ENCODE assay signal across 22 cellular contexts in the genomic region with DNA sequence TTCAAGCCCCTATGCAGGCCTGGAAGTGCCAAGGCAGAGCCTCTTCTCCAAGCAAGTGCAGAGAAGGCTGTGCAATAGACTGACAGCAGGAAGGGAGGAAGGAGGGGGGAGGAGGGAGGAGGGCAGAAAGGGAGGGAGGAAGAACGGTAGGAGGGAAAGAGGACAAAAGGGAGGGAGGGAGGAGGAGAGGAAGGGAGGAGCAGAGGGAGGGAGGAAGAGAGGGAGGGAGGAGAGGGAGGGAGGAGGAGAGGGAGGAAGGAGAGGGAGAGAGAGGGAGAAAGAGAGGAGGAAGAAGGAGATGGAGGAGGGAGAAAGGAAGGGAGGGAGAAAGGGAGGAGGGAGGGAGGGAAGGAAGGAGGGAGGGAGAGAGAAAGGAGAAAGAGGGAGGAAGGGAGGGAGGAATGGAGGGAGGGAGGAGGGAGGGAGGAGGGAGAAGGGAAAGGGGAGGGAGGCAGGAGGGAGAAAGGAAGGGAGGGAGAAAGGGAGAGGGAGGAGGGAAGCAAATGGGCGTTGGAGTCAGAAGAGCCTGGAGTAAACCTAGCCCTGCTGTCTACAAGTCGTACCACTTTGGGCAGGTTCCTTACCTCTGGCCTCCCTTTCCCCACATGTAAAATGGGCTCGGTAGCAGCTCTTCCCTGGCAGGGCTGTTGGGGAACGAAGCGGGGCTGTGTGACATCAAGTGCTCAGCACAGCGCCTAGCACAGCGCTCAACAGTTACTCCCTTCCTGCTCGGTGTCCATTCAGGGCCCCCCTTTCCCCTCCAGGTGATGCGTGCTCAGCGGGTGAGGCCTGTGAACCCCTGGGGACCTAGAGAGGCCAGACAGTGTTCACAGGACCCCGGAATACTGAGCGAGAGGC.
DNase-seq lines count a peak whose midpoint lies in the region; ATAC-seq and TF ChIP-seq lines count a peak whose summit lies in the region.
"Had no signal": no experiment of that assay in that cellular context is flagged by ENCODE, and none has a peak within 500 bp of the region (broad histone marks: within the 10 kb centered on the region; RNA-seq: fewer than 3 reads in every experiment).

No MANE protein-coding gene starts in this region.

- H2AFZ ChIP-seq in HCT116 (ENCODE audit: low read depth, low read length, poor library complexity, severe bottlenecking) = no peak overlapping the region

- CTCF ChIA-PET in HCT116 (lab: Charles Lee) = no interaction called here
- CTCF ChIA-PET in WTC11 (lab: Charles Lee) = interaction anchor here (0.6 to 3.1 kb wide), 6 partner anchors 18 to 1967 kb away, joined by 3 to 56 read pairs (median 14); no protein-coding TSS in a partner anchor

- H3K9ac ChIP-seq in HCT116 (ENCODE audit: low read length) = no peak overlapping the region

- H3K4me3 Mint-ChIP-seq in WTC11 = no peak overlapping the region
- H3K4me3 Mint-ChIP-seq in effector memory CD8-positive, alpha-beta T cell = no peak overlapping the region
- H3K4me3 Mint-ChIP-seq: naive thymus-derived CD8-positive, alpha-beta T cell had no signal

- no peak overlapping the region for H3K27ac ChIP-seq in HCT116 (ENCODE audit: low read depth, low read length)
- H3K27ac ChIP-seq: ovary had no signal

- DNase-seq in NCI-H510A treated with DMSO at 0.1 percent for 48 hours (lab: John Stamatoyannopoulos, UW) = peak; percentile 22
- no peak for DNase-seq in NCI-H510A (lab: John Stamatoyannopoulos, UW)
- no peak for DNase-seq in HCT116 (ENCODE audit: low read depth, low spot score)
- no peak for DNase-seq in WTC11 (ENCODE audit: low spot score)
- peak; percentile 75 for DNase-seq in mesenteric fat pad (ENCODE audit: low spot score)
- DNase-seq in effector memory CD8-positive, alpha-beta T cell = no peak
- no peak for DNase-seq in iPS-NIHi11 (ENCODE audit: low spot score)
- DNase-seq: activated CD4-positive, alpha-beta T cell treated with anti-CD3 and anti-CD28 coated beads for 4 hours; C1 segment of cervical spinal cord; DMS53; GOT3; hypothalamus; KG1; left ventricle myocardium superior; MG63; midbrain; NCI-H446; ovary; stimulated activated CD4-positive, alpha-beta T cell treated with anti-CD3 and anti-CD28 coated beads, Interleukin-4, amount 100 ng/mL, for 1 hour had no signal

- no peak overlapping the region for H3K4me2 ChIP-seq in HCT116 (ENCODE audit: low read length)

- POLR2A ChIA-PET in HCT116 (lab: Charles Lee) = no interaction called here
- POLR2A ChIA-PET in WTC11 (lab: Charles Lee) = no interaction called here

- H3K27ac Mint-ChIP-seq in WTC11 = no peak overlapping the region
- H3K27ac Mint-ChIP-seq in effector memory CD8-positive, alpha-beta T cell = no peak overlapping the region
- H3K27ac Mint-ChIP-seq: naive thymus-derived CD8-positive, alpha-beta T cell had no signal

- no peaks in the 10 kb centered on the region for H3K36me3 ChIP-seq in HCT116 (ENCODE audit: control insufficient read depth in 1 of 2, insufficient read depth in 2 of 2, low read length in 2 of 2)
- H3K36me3 ChIP-seq: MG63, ovary had no signal

- H3K9me2 ChIP-seq in HCT116 (ENCODE audit: insufficient read depth) = no peaks in the 10 kb centered on the region

- H4K20me1 ChIP-seq in HCT116 (ENCODE audit: insufficient read depth) = no peaks in the 10 kb centered on the region

- intact Hi-C loops in HCT116 (cut with micrococcal nuclease) = loop anchor here (2.0 to 10.0 kb wide), 2 partner anchors 227 to 1837 kb away; no protein-coding TSS in a partner anchor

- no peak for TF ChIP-seq RAD21 in HCT116 (IDR thresholded peaks at IDR 0.05; ENCODE audit: low read depth)

- no TSS peak for BruUV-seq in HCT116 (replicated peaks; lab: Mats Ljungman, UMichigan)

- H3K4me1 ChIP-seq in HCT116 (ENCODE audit: control insufficient read depth in 1 of 2, insufficient read depth in 2 of 2, low read length in 2 of 2) = no peaks in the 10 kb centered on the region

- H3K4me3 ChIP-seq in HCT116 (replicated peaks in 1 of 2; ENCODE audit: low read depth in 1 of 2, low read length in 2 of 2) = no peak overlapping the region
- H3K4me3 ChIP-seq: dorsolateral prefrontal cortex, MG63, ovary had no signal

- TF ChIP-seq CTCF in HCT116 (IDR thresholded peaks at IDR 0.05 in 2 of 3, conservative IDR thresholded peaks at IDR 0.05 in 1 of 3; ENCODE audit: borderline replicate concordance in 1 of 3, insufficient read depth in 1 of 3, low read depth in 2 of 3, low read length in 2 of 3) = no peak
- no peak for TF ChIP-seq CTCF in WTC11 (IDR thresholded peaks at IDR 0.05)

- H3K9me3 ChIP-seq in HCT116 (ENCODE audit: control insufficient read depth in 1 of 2, insufficient read depth in 1 of 2, low read depth in 1 of 2, low read length in 2 of 2) = no peaks in the 10 kb centered on the region
- H3K9me3 ChIP-seq: MG63, ovary had no signal

- H3K27me3 Mint-ChIP-seq in WTC11 (ENCODE audit: low read depth) = no peaks in the 10 kb centered on the region; the same call in 1 of the 2 replicates
- peaks cover 11 to 13% of the 10 kb centered on the region in 2 donors for H3K27me3 Mint-ChIP-seq in effector memory CD8-positive, alpha-beta T cell

- no peaks in the 10 kb centered on the region for H3K27me3 ChIP-seq in HCT116 (ENCODE audit: insufficient read depth, low read length)
- H3K27me3 ChIP-seq: MG63, ovary had no signal

- H3K36me3 Mint-ChIP-seq in WTC11 = peaks cover under 1% of the 10 kb centered on the region; the same call in 1 of the 2 replicates
- H3K36me3 Mint-ChIP-seq in effector memory CD8-positive, alpha-beta T cell (ENCODE audit: insufficient read depth) = no peaks in the 10 kb centered on the region
- H3K36me3 Mint-ChIP-seq: naive thymus-derived CD8-positive, alpha-beta T cell had no signal

- peaks cover 1% of the 10 kb centered on the region for H3K9me3 Mint-ChIP-seq in WTC11
- no peaks in the 10 kb centered on the region for H3K9me3 Mint-ChIP-seq in effector memory CD8-positive, alpha-beta T cell
- H3K9me3 Mint-ChIP-seq: naive thymus-derived CD8-positive, alpha-beta T cell had no signal

- ATAC-seq in HCT116 (peak; percentile 9; the same call in 1 of the 2 replicates), WTC11 (no peak), HG02973 (IDR thresholded peaks at IDR 0.05; ENCODE audit: unreplicated experiment) (no peak)
- no peak for ATAC-seq in effector memory CD8-positive, alpha-beta T cell (replicated peaks)
- ATAC-seq: left ventricle myocardium superior; naive thymus-derived CD8-positive, alpha-beta T cell had no signal

- RAD21 ChIA-PET in HCT116 (lab: Charles Lee; ENCODE audit: low non-redundant PET in 1 of 2, low total read pairs in 2 of 2, uncharacterized antibody in 2 of 2, unreplicated experiment in 2 of 2) = no interaction called here

- H3K4me1 Mint-ChIP-seq in WTC11 = peaks cover 37% of the 10 kb centered on the region
- peaks cover 0 to under 1% of the 10 kb centered on the region in 2 donors for H3K4me1 Mint-ChIP-seq in effector memory CD8-positive, alpha-beta T cell (ENCODE audit: low read depth in 2 of 2)

- no peaks in the 10 kb centered on the region for H3K79me2 ChIP-seq in HCT116 (ENCODE audit: insufficient read depth, low read length)

- no peak for TF ChIP-seq POLR2A in HCT116 (IDR thresholded peaks at IDR 0.05; ENCODE audit: borderline replicate concordance, extremely low read depth, insufficient read depth, insufficient read length)

TF ChIP-seq in HCT116, 20 proteins besides CTCF, POLR2A, EP300 and RAD21 (continues in another document):
- TF ChIP-seq POLR2AphosphoS5 (IDR thresholded peaks at IDR 0.05; ENCODE audit: low read depth, low read length) (no peak), CEBPB (IDR thresholded peaks at IDR 0.05; ENCODE audit: low read depth) (no peak), JUND (IDR thresholded peaks at IDR 0.05) (no peak), EZH2phosphoT487 (IDR thresholded peaks at IDR 0.05; ENCODE audit: borderline replicate concordance) (no peak), FOSL1 (IDR thresholded peaks at IDR 0.05; ENCODE audit: low read depth) (no peak), EGR1 (IDR thresholded peaks at IDR 0.05; ENCODE audit: low read depth) (no peak)
- TF ChIP-seq, protein P1, sequence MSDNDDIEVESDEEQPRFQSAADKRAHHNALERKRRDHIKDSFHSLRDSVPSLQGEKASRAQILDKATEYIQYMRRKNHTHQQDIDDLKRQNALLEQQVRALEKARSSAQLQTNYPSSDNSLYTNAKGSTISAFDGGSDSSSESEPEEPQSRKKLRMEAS (IDR thresholded peaks at IDR 0.05) = no peak

TF ChIP-seq in WTC11, 78 proteins besides CTCF, POLR2A, EP300 and RAD21:
- TF ChIP-seq ZNF263 (CRISPR knock-in tag; IDR thresholded peaks at IDR 0.05; ENCODE audit: low read depth) = peak; percentile 84
- TF ChIP-seq, protein P2, sequence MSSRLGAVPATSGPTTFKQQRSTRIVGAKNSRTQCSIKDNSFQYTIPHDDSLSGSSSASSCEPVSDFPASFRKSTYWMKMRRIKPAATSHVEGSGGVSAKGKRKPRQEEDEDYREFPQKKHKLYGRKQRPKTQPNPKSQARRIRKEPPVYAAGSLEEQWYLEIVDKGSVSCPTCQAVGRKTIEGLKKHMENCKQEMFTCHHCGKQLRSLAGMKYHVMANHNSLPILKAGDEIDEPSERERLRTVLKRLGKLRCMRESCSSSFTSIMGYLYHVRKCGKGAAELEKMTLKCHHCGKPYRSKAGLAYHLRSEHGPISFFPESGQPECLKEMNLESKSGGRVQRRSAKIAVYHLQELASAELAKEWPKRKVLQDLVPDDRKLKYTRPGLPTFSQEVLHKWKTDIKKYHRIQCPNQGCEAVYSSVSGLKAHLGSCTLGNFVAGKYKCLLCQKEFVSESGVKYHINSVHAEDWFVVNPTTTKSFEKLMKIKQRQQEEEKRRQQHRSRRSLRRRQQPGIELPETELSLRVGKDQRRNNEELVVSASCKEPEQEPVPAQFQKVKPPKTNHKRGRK (CRISPR knock-in tag; IDR thresholded peaks at IDR 0.05; ENCODE audit: borderline replicate concordance) = 0 out of 2 replicates have a peak, but pooled peaks have one; percentile 72
- TF ChIP-seq, protein P3, sequence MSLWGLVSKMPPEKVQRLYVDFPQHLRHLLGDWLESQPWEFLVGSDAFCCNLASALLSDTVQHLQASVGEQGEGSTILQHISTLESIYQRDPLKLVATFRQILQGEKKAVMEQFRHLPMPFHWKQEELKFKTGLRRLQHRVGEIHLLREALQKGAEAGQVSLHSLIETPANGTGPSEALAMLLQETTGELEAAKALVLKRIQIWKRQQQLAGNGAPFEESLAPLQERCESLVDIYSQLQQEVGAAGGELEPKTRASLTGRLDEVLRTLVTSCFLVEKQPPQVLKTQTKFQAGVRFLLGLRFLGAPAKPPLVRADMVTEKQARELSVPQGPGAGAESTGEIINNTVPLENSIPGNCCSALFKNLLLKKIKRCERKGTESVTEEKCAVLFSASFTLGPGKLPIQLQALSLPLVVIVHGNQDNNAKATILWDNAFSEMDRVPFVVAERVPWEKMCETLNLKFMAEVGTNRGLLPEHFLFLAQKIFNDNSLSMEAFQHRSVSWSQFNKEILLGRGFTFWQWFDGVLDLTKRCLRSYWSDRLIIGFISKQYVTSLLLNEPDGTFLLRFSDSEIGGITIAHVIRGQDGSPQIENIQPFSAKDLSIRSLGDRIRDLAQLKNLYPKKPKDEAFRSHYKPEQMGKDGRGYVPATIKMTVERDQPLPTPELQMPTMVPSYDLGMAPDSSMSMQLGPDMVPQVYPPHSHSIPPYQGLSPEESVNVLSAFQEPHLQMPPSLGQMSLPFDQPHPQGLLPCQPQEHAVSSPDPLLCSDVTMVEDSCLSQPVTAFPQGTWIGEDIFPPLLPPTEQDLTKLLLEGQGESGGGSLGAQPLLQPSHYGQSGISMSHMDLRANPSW (CRISPR knock-in tag; conservative IDR thresholded peaks at IDR 0.05; ENCODE audit: low read depth) = no peak
TF ChIP-seq in WTC11: peak in this region for 2.

Comparison
In these comparisons a context has a peak if more than half of its experiments do, and no peak if none do; other contexts are left out.
1. DNase-seq: peak in NCI-H510A treated with DMSO at 0.1 percent for 48 hours (single experiment) and mesenteric fat pad (single experiment); none in NCI-H510A (single experiment), HCT116 (single experiment), WTC11 (single experiment), effector memory CD8-positive, alpha-beta T cell (0 of 3) and iPS-NIHi11 (single experiment).